Comparison of ENCODE assay signal across 1 cellular context in the genomic region with DNA sequence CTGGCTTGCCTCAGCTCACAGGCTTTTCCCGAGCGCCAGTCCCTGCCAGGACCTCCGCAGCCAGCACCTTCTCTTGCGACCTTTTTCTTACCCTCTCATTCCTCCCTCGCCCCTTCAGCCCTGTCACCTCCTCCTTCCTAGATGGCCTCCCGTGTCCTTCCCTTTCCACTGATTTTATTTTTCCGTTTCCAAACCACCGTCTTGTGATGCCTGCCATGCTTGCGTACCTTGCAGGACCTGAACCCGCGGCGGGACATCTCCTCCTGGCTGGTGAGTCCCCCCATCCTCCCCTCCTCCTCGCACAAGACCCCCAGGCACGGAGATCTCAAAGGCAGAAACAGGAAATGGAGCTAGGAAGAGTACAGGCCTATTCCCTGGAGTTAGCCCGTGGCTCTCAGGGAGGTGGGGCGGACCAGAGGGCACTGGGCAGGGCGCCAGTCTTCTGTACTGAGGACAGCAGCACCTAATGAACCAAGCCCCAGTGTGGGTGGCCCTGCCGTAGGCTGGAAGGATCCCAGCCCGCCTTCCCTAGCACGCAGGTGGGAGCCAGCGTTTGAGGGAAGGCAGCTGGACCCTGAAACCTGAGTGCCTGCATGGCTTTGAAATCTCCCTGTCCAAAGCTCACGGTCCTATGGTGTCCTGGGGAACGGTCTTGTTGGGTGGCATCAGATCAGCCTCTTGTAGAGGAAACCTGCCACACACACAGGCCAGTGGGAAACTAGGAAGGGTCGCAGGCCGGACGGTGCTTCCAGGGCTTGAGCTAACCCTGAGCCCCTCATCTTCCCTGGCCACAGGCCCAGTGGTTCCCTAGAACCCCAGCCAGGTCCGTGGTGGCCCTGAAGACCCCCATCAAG.
TF ChIP-seq lines count a peak whose summit lies in the region.

No MANE protein-coding gene starts in this region.

TF ChIP-seq in HepG2, 621 proteins besides CTCF, POLR2A, EP300 and RAD21 (continued from another document and continues in another):
- peak; percentile 34; the same call in 1 of the 2 replicates for TF ChIP-seq ZBED4 (CRISPR knock-in tag; IDR thresholded peaks at IDR 0.05; ENCODE audit: borderline replicate concordance)
- TF ChIP-seq ZSCAN25 (CRISPR knock-in tag; IDR thresholded peaks at IDR 0.05), result no peak
- no peak for TF ChIP-seq TBP (CRISPR knock-in tag; IDR thresholded peaks at IDR 0.05)
- TF ChIP-seq EED (CRISPR knock-in tag; IDR thresholded peaks at IDR 0.05), result no peak
- TF ChIP-seq NCOA2 (CRISPR knock-in tag; IDR thresholded peaks at IDR 0.05), result no peak
- TF ChIP-seq, protein P1, sequence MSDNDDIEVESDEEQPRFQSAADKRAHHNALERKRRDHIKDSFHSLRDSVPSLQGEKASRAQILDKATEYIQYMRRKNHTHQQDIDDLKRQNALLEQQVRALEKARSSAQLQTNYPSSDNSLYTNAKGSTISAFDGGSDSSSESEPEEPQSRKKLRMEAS (IDR thresholded peaks at IDR 0.05), result peak; percentile 59; the same call in 1 of the 2 replicates
- TF ChIP-seq NR3C1 (CRISPR knock-in tag; IDR thresholded peaks at IDR 0.05), result no peak
- TF ChIP-seq PHF21A (CRISPR knock-in tag; IDR thresholded peaks at IDR 0.05), result peak; percentile 72; the same call in 1 of the 2 replicates
- peak; percentile 65; the same call in 1 of the 2 replicates for TF ChIP-seq AKAP8 (CRISPR knock-in tag; IDR thresholded peaks at IDR 0.05)
- TF ChIP-seq SRF (IDR thresholded peaks at IDR 0.05; ENCODE audit: low read depth, low read length), result no peak
- no peak; the same call in 1 of the 2 replicates for TF ChIP-seq ZNF780A (CRISPR knock-in tag; IDR thresholded peaks at IDR 0.05)
- TF ChIP-seq ZNF180 (CRISPR knock-in tag; IDR thresholded peaks at IDR 0.05; ENCODE audit: borderline replicate concordance, low read depth), result no peak
- TF ChIP-seq NFIB (CRISPR knock-in tag; IDR thresholded peaks at IDR 0.05; ENCODE audit: borderline replicate concordance), result no peak
- 0 out of 2 replicates have a peak, but pooled peaks have one; percentile 26 for TF ChIP-seq ZBTB43 (CRISPR knock-in tag; conservative IDR thresholded peaks at IDR 0.05)
- TF ChIP-seq ZNF468 (CRISPR knock-in tag; IDR thresholded peaks at IDR 0.05), result no peak
- TF ChIP-seq GPBP1L1 (CRISPR knock-in tag; IDR thresholded peaks at IDR 0.05), result no peak
- no peak for TF ChIP-seq ZNF512 (CRISPR knock-in tag; IDR thresholded peaks at IDR 0.05)
- peak; percentile 75 for TF ChIP-seq POLR2AphosphoS5 (IDR thresholded peaks at IDR 0.05; ENCODE audit: low read depth, low read length)
- TF ChIP-seq MTERF4 (CRISPR knock-in tag; IDR thresholded peaks at IDR 0.05), result 0 out of 2 replicates have a peak, but pooled peaks have one; percentile 51
- 0 out of 2 replicates have a peak, but pooled peaks have one; percentile 53 for TF ChIP-seq KDM4B (CRISPR knock-in tag; IDR thresholded peaks at IDR 0.05)
- TF ChIP-seq PAX8 (CRISPR knock-in tag; IDR thresholded peaks at IDR 0.05; ENCODE audit: borderline replicate concordance), result no peak
- TF ChIP-seq KDM1A (CRISPR knock-in tag; IDR thresholded peaks at IDR 0.05), result no peak
- TF ChIP-seq, protein P2, sequence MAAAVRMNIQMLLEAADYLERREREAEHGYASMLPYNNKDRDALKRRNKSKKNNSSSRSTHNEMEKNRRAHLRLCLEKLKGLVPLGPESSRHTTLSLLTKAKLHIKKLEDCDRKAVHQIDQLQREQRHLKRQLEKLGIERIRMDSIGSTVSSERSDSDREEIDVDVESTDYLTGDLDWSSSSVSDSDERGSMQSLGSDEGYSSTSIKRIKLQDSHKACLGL (CRISPR knock-in tag; IDR thresholded peaks at IDR 0.05), result no peak; the same call in 1 of the 2 replicates
- peak; percentile 93 for TF ChIP-seq NRL (CRISPR knock-in tag; IDR thresholded peaks at IDR 0.05; ENCODE audit: borderline replicate concordance)
- TF ChIP-seq ZNF138 (CRISPR knock-in tag; IDR thresholded peaks at IDR 0.05; ENCODE audit: low read depth), result no peak
- TF ChIP-seq JUNB (CRISPR knock-in tag; IDR thresholded peaks at IDR 0.05; ENCODE audit: borderline replicate concordance), result 0 out of 2 replicates have a peak, but pooled peaks have one; percentile 56
- no peak for TF ChIP-seq LBX2 (CRISPR knock-in tag; IDR thresholded peaks at IDR 0.05; ENCODE audit: borderline replicate concordance)
- no peak for TF ChIP-seq NFE2 (CRISPR knock-in tag; IDR thresholded peaks at IDR 0.05)
- TF ChIP-seq ZNF773 (CRISPR knock-in tag; IDR thresholded peaks at IDR 0.05; ENCODE audit: borderline replicate concordance), result no peak
- peak; percentile 69 for TF ChIP-seq IKZF4 (CRISPR knock-in tag; IDR thresholded peaks at IDR 0.05; ENCODE audit: borderline replicate concordance, low read depth, not compliant biosample characterization)
- TF ChIP-seq, protein P3, sequence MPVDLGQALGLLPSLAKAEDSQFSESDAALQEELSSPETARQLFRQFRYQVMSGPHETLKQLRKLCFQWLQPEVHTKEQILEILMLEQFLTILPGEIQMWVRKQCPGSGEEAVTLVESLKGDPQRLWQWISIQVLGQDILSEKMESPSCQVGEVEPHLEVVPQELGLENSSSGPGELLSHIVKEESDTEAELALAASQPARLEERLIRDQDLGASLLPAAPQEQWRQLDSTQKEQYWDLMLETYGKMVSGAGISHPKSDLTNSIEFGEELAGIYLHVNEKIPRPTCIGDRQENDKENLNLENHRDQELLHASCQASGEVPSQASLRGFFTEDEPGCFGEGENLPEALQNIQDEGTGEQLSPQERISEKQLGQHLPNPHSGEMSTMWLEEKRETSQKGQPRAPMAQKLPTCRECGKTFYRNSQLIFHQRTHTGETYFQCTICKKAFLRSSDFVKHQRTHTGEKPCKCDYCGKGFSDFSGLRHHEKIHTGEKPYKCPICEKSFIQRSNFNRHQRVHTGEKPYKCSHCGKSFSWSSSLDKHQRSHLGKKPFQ (CRISPR knock-in tag; IDR thresholded peaks at IDR 0.05; ENCODE audit: insufficient replicate concordance), result no peak
- TF ChIP-seq ZBTB4 (CRISPR knock-in tag; IDR thresholded peaks at IDR 0.05; ENCODE audit: borderline replicate concordance), result no peak
- TF ChIP-seq ZIK1 (CRISPR knock-in tag; IDR thresholded peaks at IDR 0.05; ENCODE audit: borderline replicate concordance, low read depth), result no peak
- TF ChIP-seq ZNF431 (CRISPR knock-in tag; IDR thresholded peaks at IDR 0.05; ENCODE audit: borderline replicate concordance, low read depth), result no peak
- peak; percentile 47 for TF ChIP-seq RARA (CRISPR knock-in tag; IDR thresholded peaks at IDR 0.05)
- TF ChIP-seq GATA4 (IDR thresholded peaks at IDR 0.05; ENCODE audit: borderline replicate concordance, low read depth), result peak; percentile 4; the same call in 1 of the 2 replicates
